Comparison of ENCODE assay signal across 9 cellular contexts in the genomic region with DNA sequence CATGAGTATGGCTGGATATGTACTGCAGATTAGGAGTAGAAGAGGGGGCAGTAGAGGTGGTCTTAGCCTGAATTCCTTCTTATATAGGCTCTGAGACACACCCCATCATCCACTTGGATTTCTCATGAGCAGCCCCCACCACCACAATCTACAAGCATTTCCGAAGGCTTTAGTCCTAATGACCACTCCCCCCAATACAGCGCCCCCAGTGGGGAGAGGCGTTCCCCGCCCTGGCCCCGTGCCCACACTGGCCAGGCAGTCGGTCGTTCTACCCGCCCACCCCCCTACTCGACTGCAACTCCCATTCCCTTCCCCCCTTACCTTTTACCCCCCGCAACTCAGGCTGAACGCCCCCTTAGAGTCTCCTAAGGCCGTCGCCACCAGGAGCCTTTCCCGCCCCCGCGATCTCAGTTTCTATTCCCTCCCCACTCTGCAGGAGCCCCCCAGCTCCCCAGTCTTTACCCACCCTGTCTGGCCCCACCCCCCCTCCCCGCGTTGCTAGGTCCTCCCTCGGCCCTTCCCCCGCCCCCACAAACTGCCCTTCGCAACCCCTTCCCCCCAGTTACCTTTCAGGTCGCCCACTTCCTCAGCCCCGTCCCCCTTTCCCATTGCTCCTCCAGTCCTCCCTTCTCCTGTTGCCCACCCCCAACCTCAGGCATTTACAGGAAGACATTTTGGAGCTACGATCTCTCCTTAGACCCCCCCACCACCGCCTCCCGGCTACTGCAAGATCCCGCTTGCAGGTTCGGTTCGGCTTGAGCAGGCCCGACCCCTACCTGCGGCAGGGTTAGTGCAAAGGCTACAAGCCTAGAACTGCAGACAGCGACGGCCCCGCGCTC. TPM values are rescaled to one million over a fixed set of nuclear protein-coding genes. Genes with fewer than 3 reads are reported as not detected.
DNase-seq lines count a peak whose midpoint lies in the region; ATAC-seq and TF ChIP-seq lines count a peak whose summit lies in the region.
"Had no signal": no experiment of that assay in that cellular context is flagged by ENCODE, and none has a peak within 500 bp of the region (broad histone marks: within the 10 kb centered on the region; RNA-seq: fewer than 3 reads in every experiment).

No MANE protein-coding gene starts in this region.

- H3K4me1 ChIP-seq in upper lobe of left lung = peaks cover 4 to 12% (median 10%) of the 10 kb centered on the region in 4 donors

- H3K27ac ChIP-seq in upper lobe of left lung = peak overlapping the region; percentile 84 to 90 (median 88)
- H3K27ac ChIP-seq: epithelial cell of prostate had no signal

- H3K4me3 ChIP-seq in epithelial cell of proximal tubule (ENCODE audit: low read depth, low read length) = peak overlapping the region; percentile 87
- peak overlapping the region; percentile 48 to 83 (median 68) for H3K4me3 ChIP-seq in upper lobe of left lung

- TF ChIP-seq POLR2A in upper lobe of left lung (IDR thresholded peaks at IDR 0.05) = no peak

- 0 to 32% methylated on average over 2 to 30 of the region's 35 CpGs for WGBS in upper lobe of left lung, 2 donors

- H3K27me3 ChIP-seq in upper lobe of left lung = peaks cover 0 to 7% (median 0%) of the 10 kb centered on the region in 4 donors

- no peaks in the 10 kb centered on the region for H3K9me3 ChIP-seq in upper lobe of left lung

- no peak for ATAC-seq in upper lobe of left lung (ENCODE audit: low FRiP score in 2 of 2)
- no peak for ATAC-seq in GM18873 (IDR thresholded peaks at IDR 0.05; ENCODE audit: low FRiP score, unreplicated experiment)

- TF ChIP-seq CTCF in epithelial cell of proximal tubule (conservative IDR thresholded peaks at IDR 0.05; ENCODE audit: low read depth, low read length) = peak; percentile 56
- peak in 4 of 6 experiments; percentile 21 to 32 (median 26) for TF ChIP-seq CTCF in upper lobe of left lung (IDR thresholded peaks at IDR 0.05)

- H3K36me3 ChIP-seq in upper lobe of left lung = peaks cover 0 to 19% (median 8%) of the 10 kb centered on the region in 4 donors

- TF ChIP-seq EP300 in upper lobe of left lung (IDR thresholded peaks at IDR 0.05) = no peak

- DNase-seq in DMS53 (lab: John Stamatoyannopoulos, UW) = peak; percentile 63
- no peak for DNase-seq in DMS53 treated with DMSO at 0.1 percent for 48 hours (lab: John Stamatoyannopoulos, UW; ENCODE audit: unreplicated experiment)
- peak; percentile 19 for DNase-seq in MV-4-11 (lab: John Stamatoyannopoulos, UW)
- DNase-seq in activated CD8-positive, alpha-beta memory T cell treated with anti-CD3 and anti-CD28 coated beads, Interleukin-2, amount 50 U/mL, for 4 hours = peak; percentile 36
- DNase-seq in epithelial cell of proximal tubule (ENCODE audit: low read depth) = no peak
- peak; percentile 36 for DNase-seq in myocyte (ENCODE audit: low read depth)
- DNase-seq in upper lobe of left lung = peak in 1 of 2 donors; percentile 90

RNA-seq across cellular contexts. Expression of a gene that starts 0.5 kb away (rescaled TPM):
- 13.8 and 14.6 TPM in 2 replicates for total RNA-seq in epithelial cell of proximal tubule
- total RNA-seq in myocyte = 21.4 and 22.7 TPM in 2 replicates
- 19.1 TPM for polyA plus RNA-seq in myocyte (2012)
- total RNA-seq in upper lobe of left lung = 10 to 100 TPM; 12.8 to 32.5 (median 21.6) TPM

RNA-seq across cellular contexts. Expression of a gene that starts 30.0 kb away (rescaled TPM):
- total RNA-seq in epithelial cell of proximal tubule (424 and 435 TPM in 2 replicates), myocyte (373 and 376 TPM in 2 replicates), upper lobe of left lung (100 to 1,000 TPM; 210 to 294 (median 239) TPM)
- 245 TPM for polyA plus RNA-seq in myocyte (2012)

RNA-seq across cellular contexts. Expression of a gene that starts 30.4 kb away (rescaled TPM):
- total RNA-seq in epithelial cell of proximal tubule = 0.07 and 0.40 TPM in 2 replicates
- not detected in 2 replicates for total RNA-seq in myocyte
- polyA plus RNA-seq in myocyte (2012) = not detected
- total RNA-seq in upper lobe of left lung = 1 to 10 TPM in 3 of 6 donors, not detected in 3; 1.4 to 4.0 (median 2.7) TPM

RNA-seq across cellular contexts. Expression of a gene that starts 48.1 kb away (rescaled TPM):
- total RNA-seq in epithelial cell of proximal tubule (0.29 and 0.52 TPM in 2 replicates), myocyte (109 and 135 TPM in 2 replicates), upper lobe of left lung (1 to 10 TPM in 3 of 6 donors, under 1 TPM in 2, not detected in 1; 0.67 to 3.2 (median 1.6) TPM)
- polyA plus RNA-seq in myocyte (2012) = 51.2 TPM

Comparison
In these comparisons a context has a peak if more than half of its experiments do, and no peak if none do; other contexts are left out.
1. DNase-seq: peak in DMS53 (single experiment), MV-4-11 (single experiment), activated CD8-positive, alpha-beta memory T cell treated with anti-CD3 and anti-CD28 coated beads, Interleukin-2, amount 50 U/mL, for 4 hours (single experiment) and myocyte (single experiment); none in DMS53 treated with DMSO at 0.1 percent for 48 hours (single experiment) and epithelial cell of proximal tubule (single experiment).